1 cellular context compared by ENCODE assay signal in the genomic region with DNA sequence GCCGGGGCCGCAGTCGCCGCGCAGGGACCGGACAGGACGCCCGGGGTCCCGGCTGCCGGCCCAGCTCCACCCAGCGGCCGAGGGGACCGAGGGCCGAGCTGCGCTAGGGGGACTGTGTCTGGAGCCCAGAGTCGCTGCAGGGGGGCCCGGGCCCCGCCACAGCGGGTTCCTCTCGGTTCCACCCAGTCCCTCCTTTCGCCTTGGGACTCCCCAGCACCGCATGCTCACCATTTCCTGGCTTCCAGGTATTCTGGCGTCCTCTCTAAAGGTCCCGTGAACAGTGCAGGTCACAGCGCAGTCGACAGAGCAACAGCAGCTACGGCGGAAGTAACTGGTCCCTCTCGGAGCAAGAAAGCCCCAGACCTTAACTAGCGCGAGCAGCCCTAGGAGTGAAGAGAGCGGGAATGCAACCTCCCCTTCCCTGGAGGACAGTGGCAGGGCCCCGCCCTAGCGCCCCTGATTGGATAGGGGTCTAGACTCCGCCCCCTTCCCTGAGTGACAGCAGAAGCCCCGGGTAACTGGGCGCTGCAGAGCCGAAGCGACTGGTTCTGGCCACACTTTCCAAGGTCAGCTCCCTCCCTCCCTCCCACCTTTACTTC.
TF ChIP-seq lines count a peak whose summit lies in the region.

ZNF878 (minus strand) TSS at position 391 of the 599 bp plus-strand sequence; CDS start at position 231, 160 bp downstream.

TF ChIP-seq in neural cell, 6 proteins besides CTCF, POLR2A, EP300 and RAD21:
- TF ChIP-seq REST (IDR thresholded peaks at IDR 0.05; ENCODE audit: borderline replicate concordance) (peak; percentile 76), SMC3 (conservative IDR thresholded peaks at IDR 0.05; ENCODE audit: poor library complexity) (no peak), POLR2AphosphoS5 (IDR thresholded peaks at IDR 0.05) (peak; percentile 82), MXI1 (conservative IDR thresholded peaks at IDR 0.05; ENCODE audit: poor library complexity, severe bottlenecking) (peak; percentile 41), TAF1 (IDR thresholded peaks at IDR 0.05; ENCODE audit: low read depth) (peak; percentile 96), EZH2 (IDR thresholded peaks at IDR 0.05; ENCODE audit: borderline replicate concordance, insufficient read depth, low read length, poor library complexity, severe bottlenecking) (no peak)
